In genomic region chr3:58999779-59000170, GRCh38 we compare ENCODE assay signal across 1 cellular context.
TF ChIP-seq lines count a peak whose summit lies in the region.

No MANE protein-coding gene starts in this region.

TF ChIP-seq in A549, 52 proteins besides CTCF, POLR2A, EP300 and RAD21 (continued from another document):
- no peak for TF ChIP-seq ELK1 (IDR thresholded peaks at IDR 0.05; ENCODE audit: low read depth, low read length)
- no peak for TF ChIP-seq NFE2L2 (conservative IDR thresholded peaks at IDR 0.05; ENCODE audit: low read length)
- no peak for TF ChIP-seq RFX5 (IDR thresholded peaks at IDR 0.05)
- no peak for TF ChIP-seq EHMT2 (IDR thresholded peaks at IDR 0.05; ENCODE audit: low read depth)
- TF ChIP-seq HOXB5 (CRISPR knock-in tag; IDR thresholded peaks at IDR 0.05) = no peak
- no peak for TF ChIP-seq SMC3 (IDR thresholded peaks at IDR 0.05)
TF ChIP-seq in A549: peak in this region for 0.
